22 cellular contexts compared by ENCODE assay signal in genomic region chr13:53054569-53054968, GRCh38. TPM values are rescaled to one million over a fixed set of nuclear protein-coding genes. Genes with fewer than 3 reads are reported as not detected.
A peak's percentile ranks its signal among the peaks of the same experiment; 100 is the strongest.
DNase-seq lines count a peak whose midpoint lies in the region; ATAC-seq and TF ChIP-seq lines count a peak whose summit lies in the region.
"Had no signal": no experiment of that assay in that cellular context is flagged by ENCODE, and none has a peak within 500 bp of the region (broad histone marks: within the 10 kb centered on the region; RNA-seq: fewer than 3 reads in every experiment).

No MANE protein-coding gene starts in this region.

- H3K27ac ChIP-seq in angular gyrus (ENCODE audit: low read depth, low read length) (peak overlapping the region; percentile 49), gastrocnemius medialis (no peak overlapping the region), upper lobe of right lung (no peak overlapping the region)
- H3K27ac ChIP-seq: A549; BLaER1 treated with 17β-estradiol and CSF1 and Interleukin-3, amounts not matched to agents 10 nM and 100 nM had no signal

- ATAC-seq in gastrocnemius medialis (peak; percentile 49 to 71), upper lobe of right lung (no peak)
- ATAC-seq in stimulated activated effector memory CD8-positive, alpha-beta T cell treated with anti-CD3 and anti-CD28 coated beads, Interleukin-12 subunit alpha, Interleukin-12 subunit beta, amount 100 ng/mL, for 72 hours, result peak; percentile 5
- ATAC-seq: A549 had no signal

- H3K9me3 ChIP-seq in gastrocnemius medialis, result no peaks in the 10 kb centered on the region
- no peaks in the 10 kb centered on the region for H3K9me3 ChIP-seq in upper lobe of right lung
- H3K9me3 ChIP-seq: A549; BE2C; BLaER1 treated with 17β-estradiol and CSF1 and Interleukin-3, amounts not matched to agents 10 nM and 100 nM; HAP-1 had no signal

- intact Hi-C loops in gastrocnemius medialis (cut with DNase I; ENCODE audit: low total_unique reads), result no loop called here
- intact Hi-C loops in upper lobe of right lung (cut with DNase I), result no loop called here

- no peak overlapping the region for H3K27ac Mint-ChIP-seq in stimulated activated effector memory CD8-positive, alpha-beta T cell treated with anti-CD3 and anti-CD28 coated beads, Interleukin-12 subunit alpha, Interleukin-12 subunit beta, amount 100 ng/mL, for 72 hours
- H3K27ac Mint-ChIP-seq: CD4-positive, alpha-beta T cell; CD8-positive, alpha-beta memory T cell; HFFc6 had no signal

- no peaks in the 10 kb centered on the region for H3K36me3 ChIP-seq in gastrocnemius medialis
- H3K36me3 ChIP-seq in upper lobe of right lung, result no peaks in the 10 kb centered on the region
- H3K36me3 ChIP-seq: BE2C; BLaER1 treated with 17β-estradiol and CSF1 and Interleukin-3, amounts not matched to agents 10 nM and 100 nM; HAP-1 had no signal

- no peaks in the 10 kb centered on the region for H3K4me1 Mint-ChIP-seq in stimulated activated effector memory CD8-positive, alpha-beta T cell treated with anti-CD3 and anti-CD28 coated beads, Interleukin-12 subunit alpha, Interleukin-12 subunit beta, amount 100 ng/mL, for 72 hours
- H3K4me1 Mint-ChIP-seq: CD14-positive monocyte; CD8-positive, alpha-beta memory T cell had no signal

- in situ Hi-C loops in gastrocnemius medialis (cut with MboI; ENCODE audit: low sequenced_read_pairs in 4 of 4), result no loop called here

- DNase-seq in RKO (ENCODE audit: low spot score) (peak; percentile 3), gastrocnemius medialis (peak; percentile 15 to 56), upper lobe of right lung (no peak), islet precursor cell (no peak)
- no peak for DNase-seq in stimulated activated effector memory CD8-positive, alpha-beta T cell treated with anti-CD3 and anti-CD28 coated beads, Interleukin-12 subunit alpha, Interleukin-12 subunit beta, amount 100 ng/mL, for 72 hours (ENCODE audit: low spot score in 2 of 2)
- DNase-seq in stimulated activated CD4-positive, alpha-beta T cell treated with anti-CD3 and anti-CD28 coated beads, Interleukin-4, amount 100 ng/mL, for 1 hour, result no peak
- DNase-seq: 8988T; ACHN; AML-193; BE2C; Calu3; CD4-positive, alpha-beta T cell; CD8-positive, alpha-beta memory T cell; COR-L47; DND-41; GOT3; HFFc6 had no signal

- H3K4me1 ChIP-seq in gastrocnemius medialis (no peaks in the 10 kb centered on the region), upper lobe of right lung (no peaks in the 10 kb centered on the region)
- H3K4me1 ChIP-seq: A549; BE2C; BLaER1 treated with 17β-estradiol and CSF1 and Interleukin-3, amounts not matched to agents 10 nM and 100 nM; HAP-1 had no signal

- TF ChIP-seq CTCF in gastrocnemius medialis (IDR thresholded peaks at IDR 0.05 in 4 of 5, conservative IDR thresholded peaks at IDR 0.05 in 1 of 5) (no peak), upper lobe of right lung (IDR thresholded peaks at IDR 0.05) (no peak)

- H3K27me3 ChIP-seq in gastrocnemius medialis, result no peaks in the 10 kb centered on the region
- H3K27me3 ChIP-seq in upper lobe of right lung, result no peaks in the 10 kb centered on the region
- H3K27me3 ChIP-seq: BLaER1 treated with 17β-estradiol and CSF1 and Interleukin-3, amounts not matched to agents 10 nM and 100 nM had no signal

- no peak for TF ChIP-seq POLR2A in gastrocnemius medialis (IDR thresholded peaks at IDR 0.05)

- no peaks in the 10 kb centered on the region for H3K9me3 Mint-ChIP-seq in stimulated activated effector memory CD8-positive, alpha-beta T cell treated with anti-CD3 and anti-CD28 coated beads, Interleukin-12 subunit alpha, Interleukin-12 subunit beta, amount 100 ng/mL, for 72 hours
- H3K9me3 Mint-ChIP-seq: CD4-positive, alpha-beta T cell had no signal

- no peaks in the 10 kb centered on the region for H3K36me3 Mint-ChIP-seq in stimulated activated effector memory CD8-positive, alpha-beta T cell treated with anti-CD3 and anti-CD28 coated beads, Interleukin-12 subunit alpha, Interleukin-12 subunit beta, amount 100 ng/mL, for 72 hours
- H3K36me3 Mint-ChIP-seq: CD14-positive monocyte; CD8-positive, alpha-beta memory T cell had no signal

- H3K4me3 ChIP-seq in gastrocnemius medialis (no peak overlapping the region), upper lobe of right lung (no peak overlapping the region)
- H3K4me3 ChIP-seq: A549; BLaER1 treated with 17β-estradiol and CSF1 and Interleukin-3, amounts not matched to agents 10 nM and 100 nM; HAP-1 had no signal

- H3K4me3 Mint-ChIP-seq in stimulated activated effector memory CD8-positive, alpha-beta T cell treated with anti-CD3 and anti-CD28 coated beads, Interleukin-12 subunit alpha, Interleukin-12 subunit beta, amount 100 ng/mL, for 72 hours, result no peak overlapping the region
- H3K4me3 Mint-ChIP-seq: CD14-positive monocyte; CD4-positive, alpha-beta T cell; CD8-positive, alpha-beta memory T cell; HFFc6 had no signal

RNA-seq across cellular contexts. Expression of gene OLFM4, which starts 26.0 kb away (rescaled TPM):
- total RNA-seq in gastrocnemius medialis, result 1 to 10 TPM in 2 of 4 donors, under 1 TPM in 2; 0.07 to 1.6 (median 0.85) TPM
- not detected for total RNA-seq in upper lobe of right lung
- total RNA-seq: CD4-positive, alpha-beta T cell; CD8-positive, alpha-beta memory T cell; HFFc6 had no signal

Comparison
In these comparisons a context has a peak if more than half of its experiments do, and no peak if none do; other contexts are left out.
1. DNase-seq: peak in RKO (single experiment) and gastrocnemius medialis (2 of 2); none in stimulated activated effector memory CD8-positive, alpha-beta T cell treated with anti-CD3 and anti-CD28 coated beads, Interleukin-12 subunit alpha, Interleukin-12 subunit beta, amount 100 ng/mL, for 72 hours (0 of 2), stimulated activated CD4-positive, alpha-beta T cell treated with anti-CD3 and anti-CD28 coated beads, Interleukin-4, amount 100 ng/mL, for 1 hour (single experiment), upper lobe of right lung (single experiment) and islet precursor cell (single experiment).